ENCODE assay signal across 12 cellular contexts in genomic region chr6:35590622-35591066, GRCh38.
DNase-seq lines count a peak whose midpoint lies in the region; ATAC-seq and TF ChIP-seq lines count a peak whose summit lies in the region.
"Had no signal": no experiment of that assay in that cellular context is flagged by ENCODE, and none has a peak within 500 bp of the region (broad histone marks: within the 10 kb centered on the region; RNA-seq: fewer than 3 reads in every experiment).

No MANE protein-coding gene starts in this region.

- H3K36me3 ChIP-seq in upper lobe of left lung (peaks cover 31 to 99% (median 70%) of the 10 kb centered on the region in 4 donors), MM.1S (replicated peaks; ENCODE audit: insufficient read depth, low read length) (no peaks in the 10 kb centered on the region)

- no peaks in the 10 kb centered on the region for H4K20me1 ChIP-seq in MM.1S (ENCODE audit: insufficient read depth, low read length)

- no peak for DNase-seq in activated CD8-positive, alpha-beta T cell treated with anti-CD3 and anti-CD28 coated beads for 36 hours
- DNase-seq in activated CD8-positive, alpha-beta T cell treated with anti-CD3 and anti-CD28 coated beads, Interleukin-2, amount 10 ng/mL, durations not matched to agents 7 days and 5 days = no peak
- DNase-seq in fibroblast of the conjunctiva (ENCODE audit: low read depth) = peak; percentile 65
- DNase-seq in naive thymus-derived CD8-positive, alpha-beta T cell = no peak
- DNase-seq in upper lobe of left lung = peak in 1 of 2 donors; percentile 70
- no peak for DNase-seq in DMS 273 (lab: John Stamatoyannopoulos, UW; ENCODE audit: unreplicated experiment)
- no peak for DNase-seq in MM.1S
- DNase-seq: ACHN, erythroblast, IMR-90 had no signal

- whole genome bisulfite sequencing in upper lobe of left lung, 2 donors = 36 to 51% methylated on average over 6 of the region's 6 CpGs

- no peaks in the 10 kb centered on the region for H3K27me3 Mint-ChIP-seq in activated CD8-positive, alpha-beta T cell treated with anti-CD3 and anti-CD28 coated beads for 36 hours
- no peaks in the 10 kb centered on the region for H3K27me3 Mint-ChIP-seq in activated CD8-positive, alpha-beta T cell treated with anti-CD3 and anti-CD28 coated beads, Interleukin-2, amount 10 ng/mL, durations not matched to agents 7 days and 5 days (ENCODE audit: low read depth)
- H3K27me3 Mint-ChIP-seq in naive thymus-derived CD8-positive, alpha-beta T cell = no peaks in the 10 kb centered on the region

- H3K27ac ChIP-seq in upper lobe of left lung = peak overlapping the region; percentile 67 to 84 (median 81)
- no peak overlapping the region for H3K27ac ChIP-seq in MM.1S (ENCODE audit: low read length)

- TF ChIP-seq CTCF in activated CD8-positive, alpha-beta T cell treated with anti-CD3 and anti-CD28 coated beads for 36 hours (IDR thresholded peaks at IDR 0.05) = no peak
- TF ChIP-seq CTCF in upper lobe of left lung (IDR thresholded peaks at IDR 0.05) (no peak), MM.1S (IDR thresholded peaks at IDR 0.05; ENCODE audit: low read length) (no peak)

- H3K4me1 Mint-ChIP-seq in activated CD8-positive, alpha-beta T cell treated with anti-CD3 and anti-CD28 coated beads for 36 hours (ENCODE audit: low read depth) = peaks cover 79% of the 10 kb centered on the region
- H3K4me1 Mint-ChIP-seq in activated CD8-positive, alpha-beta T cell treated with anti-CD3 and anti-CD28 coated beads, Interleukin-2, amount 10 ng/mL, durations not matched to agents 7 days and 5 days (ENCODE audit: low read depth) = peaks cover 46% of the 10 kb centered on the region
- peaks cover 32 to 96% (median 91%) of the 10 kb centered on the region in 4 donors for H3K4me1 Mint-ChIP-seq in naive thymus-derived CD8-positive, alpha-beta T cell

- POLR2A ChIA-PET in activated CD8-positive, alpha-beta T cell treated with anti-CD3 and anti-CD28 coated beads for 36 hours (lab: Charles Lee) = interaction anchor here (0.5 to 3.0 kb wide), 7 partner anchors 10 to 1493 kb away, joined by 3 to 13 read pairs (median 4); no protein-coding TSS in a partner anchor
- POLR2A ChIA-PET in activated CD8-positive, alpha-beta T cell treated with anti-CD3 and anti-CD28 coated beads, Interleukin-2, amount 10 ng/mL, durations not matched to agents 7 days and 5 days (lab: Charles Lee) = interaction anchor here (1.1 to 2.2 kb wide), 2 partner anchors 11 to 26 kb away, joined by 3 to 13 read pairs; no protein-coding TSS in a partner anchor
- POLR2A ChIA-PET in naive thymus-derived CD8-positive, alpha-beta T cell (lab: Charles Lee) = interaction anchor here (0.6 to 10.8 kb wide), 11 partner anchors 13 to 146 kb away, joined by 3 to 230 read pairs (median 5); partner anchors contain the start of gene ARMC12

- H3K27me3 ChIP-seq in upper lobe of left lung (no peaks in the 10 kb centered on the region), MM.1S (replicated peaks; ENCODE audit: insufficient read depth, low read length) (no peaks in the 10 kb centered on the region)

- H3K9ac ChIP-seq in MM.1S (ENCODE audit: low read length) = no peak overlapping the region

- no peak for ATAC-seq in activated CD8-positive, alpha-beta T cell treated with anti-CD3 and anti-CD28 coated beads for 36 hours
- no peak for ATAC-seq in activated CD8-positive, alpha-beta T cell treated with anti-CD3 and anti-CD28 coated beads, Interleukin-2, amount 10 ng/mL, durations not matched to agents 7 days and 5 days
- ATAC-seq in naive thymus-derived CD8-positive, alpha-beta T cell = no peak
- ATAC-seq in upper lobe of left lung (ENCODE audit: low FRiP score in 2 of 2) (peak; percentile 63 to 64), GM19463 (IDR thresholded peaks at IDR 0.05; ENCODE audit: unreplicated experiment) (no peak)
- ATAC-seq: SK-N-SH treated with all-trans-retinoic acid at 6 μM for 48 hours had no signal

- no peak overlapping the region for H3K4me2 ChIP-seq in MM.1S (ENCODE audit: low read depth, low read length)

- no peaks in the 10 kb centered on the region for H3K9me2 ChIP-seq in MM.1S (replicated peaks; ENCODE audit: insufficient read depth, low read length)

- H3K4me3 Mint-ChIP-seq in activated CD8-positive, alpha-beta T cell treated with anti-CD3 and anti-CD28 coated beads for 36 hours = no peak overlapping the region
- H3K4me3 Mint-ChIP-seq in activated CD8-positive, alpha-beta T cell treated with anti-CD3 and anti-CD28 coated beads, Interleukin-2, amount 10 ng/mL, durations not matched to agents 7 days and 5 days = no peak overlapping the region
- peak overlapping the region in 9 of 10 donors; percentile 22 to 69 (median 44) for H3K4me3 Mint-ChIP-seq in naive thymus-derived CD8-positive, alpha-beta T cell

- no peak for TF ChIP-seq POLR2A in upper lobe of left lung (IDR thresholded peaks at IDR 0.05)

- peaks cover 51 to 89% (median 72%) of the 10 kb centered on the region in 4 donors for H3K4me1 ChIP-seq in upper lobe of left lung
- H3K4me1 ChIP-seq in MM.1S (ENCODE audit: low read length) = no peaks in the 10 kb centered on the region

- H3K36me3 Mint-ChIP-seq in activated CD8-positive, alpha-beta T cell treated with anti-CD3 and anti-CD28 coated beads for 36 hours (ENCODE audit: low read depth) = peaks cover 64% of the 10 kb centered on the region
- peaks cover 69% of the 10 kb centered on the region for H3K36me3 Mint-ChIP-seq in activated CD8-positive, alpha-beta T cell treated with anti-CD3 and anti-CD28 coated beads, Interleukin-2, amount 10 ng/mL, durations not matched to agents 7 days and 5 days (ENCODE audit: low read depth)
- H3K36me3 Mint-ChIP-seq in naive thymus-derived CD8-positive, alpha-beta T cell = peaks cover 22 to 93% (median 69%) of the 10 kb centered on the region in 3 donors

- intact Hi-C loops in activated CD8-positive, alpha-beta T cell treated with anti-CD3 and anti-CD28 coated beads for 36 hours (cut with micrococcal nuclease) = no loop called here

- H3K27ac Mint-ChIP-seq in activated CD8-positive, alpha-beta T cell treated with anti-CD3 and anti-CD28 coated beads for 36 hours = peak overlapping the region; percentile 49
- H3K27ac Mint-ChIP-seq in activated CD8-positive, alpha-beta T cell treated with anti-CD3 and anti-CD28 coated beads, Interleukin-2, amount 10 ng/mL, durations not matched to agents 7 days and 5 days = no peak overlapping the region
- peak overlapping the region; percentile 78 to 96 (median 94) for H3K27ac Mint-ChIP-seq in naive thymus-derived CD8-positive, alpha-beta T cell

- H3K9me3 Mint-ChIP-seq in activated CD8-positive, alpha-beta T cell treated with anti-CD3 and anti-CD28 coated beads for 36 hours = no peaks in the 10 kb centered on the region
- H3K9me3 Mint-ChIP-seq in activated CD8-positive, alpha-beta T cell treated with anti-CD3 and anti-CD28 coated beads, Interleukin-2, amount 10 ng/mL, durations not matched to agents 7 days and 5 days (ENCODE audit: insufficient read depth) = no peaks in the 10 kb centered on the region
- no peaks in the 10 kb centered on the region for H3K9me3 Mint-ChIP-seq in naive thymus-derived CD8-positive, alpha-beta T cell

- no peak overlapping the region for H2AFZ ChIP-seq in MM.1S (ENCODE audit: low read length)

- H3K79me2 ChIP-seq in MM.1S (ENCODE audit: low read length) = no peaks in the 10 kb centered on the region

- no peaks in the 10 kb centered on the region for H3K9me3 ChIP-seq in upper lobe of left lung
- no peaks in the 10 kb centered on the region for H3K9me3 ChIP-seq in MM.1S (replicated peaks; ENCODE audit: insufficient read depth, low read length)

- CTCF ChIA-PET in activated CD8-positive, alpha-beta T cell treated with anti-CD3 and anti-CD28 coated beads for 36 hours (lab: Charles Lee) = interaction anchor here (1.0 to 17.4 kb wide), 13 partner anchors 9 to 146 kb away, joined by 3 to 236 read pairs (median 7); partner anchors contain the start of gene ARMC12
- CTCF ChIA-PET in activated CD8-positive, alpha-beta T cell treated with anti-CD3 and anti-CD28 coated beads, Interleukin-2, amount 10 ng/mL, durations not matched to agents 7 days and 5 days (lab: Charles Lee) = interaction anchor here (0.8 to 3.3 kb wide), 15 partner anchors 8 to 263 kb away, joined by 3 to 50 read pairs (median 4); partner anchors contain the start of gene ARMC12

- TF ChIP-seq EP300 in upper lobe of left lung (IDR thresholded peaks at IDR 0.05) = peak in 3 of 4 donors; percentile 31 to 84 (median 48)

- H3F3A ChIP-seq in MM.1S (ENCODE audit: insufficient read depth, low read length) = no peaks in the 10 kb centered on the region; the same call in 1 of the 2 replicates

- no peak overlapping the region for H3K4me3 ChIP-seq in upper lobe of left lung
- no peak overlapping the region for H3K4me3 ChIP-seq in MM.1S (ENCODE audit: low read length)

Comparison
In these comparisons a context has a peak if more than half of its experiments do, and no peak if none do; other contexts are left out.
1. ATAC-seq: peak in upper lobe of left lung (2 of 2); none in activated CD8-positive, alpha-beta T cell treated with anti-CD3 and anti-CD28 coated beads for 36 hours (single experiment), activated CD8-positive, alpha-beta T cell treated with anti-CD3 and anti-CD28 coated beads, Interleukin-2, amount 10 ng/mL, durations not matched to agents 7 days and 5 days (single experiment), naive thymus-derived CD8-positive, alpha-beta T cell (0 of 2) and GM19463 (single experiment).
2. H3K4me3 Mint-ChIP-seq: peak in naive thymus-derived CD8-positive, alpha-beta T cell (9 of 10); none in activated CD8-positive, alpha-beta T cell treated with anti-CD3 and anti-CD28 coated beads for 36 hours (single experiment) and activated CD8-positive, alpha-beta T cell treated with anti-CD3 and anti-CD28 coated beads, Interleukin-2, amount 10 ng/mL, durations not matched to agents 7 days and 5 days (single experiment).